8 cellular contexts compared by ENCODE assay signal in the genomic region with DNA sequence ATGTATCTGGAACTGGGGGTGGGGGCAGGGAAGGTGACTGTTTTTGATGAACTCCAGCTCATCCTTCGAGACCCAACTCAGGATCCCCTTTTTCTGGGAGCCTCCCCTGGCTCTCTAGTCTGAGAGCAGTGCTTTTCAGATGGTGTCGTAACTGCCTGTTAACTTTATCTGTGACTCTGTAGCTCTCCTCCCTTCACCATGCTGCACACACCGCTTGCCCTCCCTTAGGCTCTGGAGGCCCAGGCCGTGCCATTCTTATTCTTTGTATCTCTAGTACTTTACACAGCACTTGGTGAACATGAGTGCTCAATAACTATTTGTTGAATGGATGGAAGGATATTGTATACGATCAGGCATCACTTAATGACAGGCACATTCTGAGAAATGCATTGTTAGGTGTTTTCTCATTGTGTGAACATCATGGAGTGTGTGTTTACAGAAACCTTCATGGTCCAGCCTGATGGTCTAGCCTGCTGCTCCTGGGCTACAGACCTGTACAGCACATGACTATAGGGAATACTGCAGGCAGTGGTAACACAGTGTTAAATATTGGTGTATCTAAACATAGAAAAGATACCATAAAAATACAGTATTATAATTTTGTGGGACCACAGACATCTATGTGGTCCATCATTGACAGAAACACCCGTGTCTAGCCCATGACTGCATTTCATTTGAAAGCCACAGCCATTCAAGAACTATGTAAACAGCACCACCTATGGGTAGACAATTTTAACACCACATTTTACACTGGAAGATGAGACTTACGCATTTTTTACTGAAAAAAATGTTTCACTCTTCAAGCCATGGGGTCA.
DNase-seq lines count a peak whose midpoint lies in the region; ATAC-seq and TF ChIP-seq lines count a peak whose summit lies in the region.

No MANE protein-coding gene starts in this region.

- no peak overlapping the region for H3K4me3 Mint-ChIP-seq in activated T-cell treated with anti-CD3 and anti-CD28 coated beads, Interleukin-2, amount 50 U/mL, for 4 hours
- H3K4me3 Mint-ChIP-seq in activated T-cell treated with anti-CD3 and anti-CD28 coated beads, Interleukin-2, amount 50 U/mL, for 24 hours = no peak overlapping the region
- no peak overlapping the region for H3K4me3 Mint-ChIP-seq in activated B cell treated with CpG ODN at 0.5 μM for 24 hours
- no peak overlapping the region for H3K4me3 Mint-ChIP-seq in glutamatergic neuron (ENCODE audit: unreplicated experiment)

- no peaks in the 10 kb centered on the region for H3K36me3 Mint-ChIP-seq in activated T-cell treated with anti-CD3 and anti-CD28 coated beads, Interleukin-2, amount 50 U/mL, for 4 hours (ENCODE audit: insufficient read depth)
- H3K36me3 Mint-ChIP-seq in activated T-cell treated with anti-CD3 and anti-CD28 coated beads, Interleukin-2, amount 50 U/mL, for 24 hours (ENCODE audit: low read depth) = no peaks in the 10 kb centered on the region
- H3K36me3 Mint-ChIP-seq in activated B cell treated with CpG ODN at 0.5 μM for 24 hours (ENCODE audit: low read depth) (no peaks in the 10 kb centered on the region), glutamatergic neuron (ENCODE audit: unreplicated experiment) (no peaks in the 10 kb centered on the region)

- intact Hi-C loops in activated B cell treated with CpG ODN at 0.5 μM for 24 hours (cut with micrococcal nuclease) = loop anchor here (1.0 to 5.0 kb wide), 2 partner anchors 155 to 493 kb away; no protein-coding TSS in a partner anchor

- no peaks in the 10 kb centered on the region for H3K9me3 ChIP-seq in HEK293 (ENCODE audit: control insufficient read depth, insufficient read depth, low read depth, low read length)

- H3K36me3 ChIP-seq in HEK293 (ENCODE audit: control insufficient read depth in 2 of 2, insufficient read depth in 1 of 2, low read length in 2 of 2) = peaks cover 0 to 6% of the 10 kb centered on the region in 2 experiments; a peak in 1 of 3 replicates

- H3K4me3 ChIP-seq in HEK293 (ENCODE audit: low read depth, low read length) = no peak overlapping the region

- no peaks in the 10 kb centered on the region for H3K4me1 Mint-ChIP-seq in activated T-cell treated with anti-CD3 and anti-CD28 coated beads, Interleukin-2, amount 50 U/mL, for 4 hours (ENCODE audit: low read depth)
- no peaks in the 10 kb centered on the region for H3K4me1 Mint-ChIP-seq in activated T-cell treated with anti-CD3 and anti-CD28 coated beads, Interleukin-2, amount 50 U/mL, for 24 hours (ENCODE audit: low read depth)
- no peaks in the 10 kb centered on the region for H3K4me1 Mint-ChIP-seq in activated B cell treated with CpG ODN at 0.5 μM for 24 hours
- peaks cover 45% of the 10 kb centered on the region for H3K4me1 Mint-ChIP-seq in glutamatergic neuron (ENCODE audit: low read depth, unreplicated experiment)

- peak; percentile 44; the same call in 1 of the 2 replicates for TF ChIP-seq CTCF in HEK293 (tag by site-specific recombination; IDR thresholded peaks at IDR 0.05)
- TF ChIP-seq CTCF in activated B cell treated with CpG ODN at 0.5 μM for 24 hours (IDR thresholded peaks at IDR 0.05) = peak; percentile 49
- peak; percentile 86 for TF ChIP-seq CTCF in glutamatergic neuron (IDR thresholded peaks at IDR 0.05; ENCODE audit: partially characterized antibody, unreplicated experiment)

- H3K27me3 Mint-ChIP-seq in activated T-cell treated with anti-CD3 and anti-CD28 coated beads, Interleukin-2, amount 50 U/mL, for 4 hours (ENCODE audit: low read depth) = peaks cover 3% of the 10 kb centered on the region
- peaks cover 30% of the 10 kb centered on the region for H3K27me3 Mint-ChIP-seq in activated T-cell treated with anti-CD3 and anti-CD28 coated beads, Interleukin-2, amount 50 U/mL, for 24 hours
- H3K27me3 Mint-ChIP-seq in activated B cell treated with CpG ODN at 0.5 μM for 24 hours = peaks cover 18% of the 10 kb centered on the region
- peaks cover 3% of the 10 kb centered on the region for H3K27me3 Mint-ChIP-seq in glutamatergic neuron (ENCODE audit: unreplicated experiment)

- DNase-seq in activated T-cell treated with anti-CD3 and anti-CD28 coated beads, Interleukin-2, amount 50 U/mL, for 4 hours = no peak
- no peak for DNase-seq in activated T-cell treated with anti-CD3 and anti-CD28 coated beads, Interleukin-2, amount 50 U/mL, for 24 hours
- peak; percentile 72 for DNase-seq in NCI-H2107 treated with DMSO at 0.1 percent for 48 hours (lab: John Stamatoyannopoulos, UW; ENCODE audit: unreplicated experiment)
- DNase-seq in activated B cell treated with CpG ODN at 0.5 μM for 24 hours = no peak
- DNase-seq in glutamatergic neuron = no peak
- DNase-seq in renal cortical epithelial cell (ENCODE audit: low read depth) = peak; percentile 76

- no peaks in the 10 kb centered on the region for H3K9me3 Mint-ChIP-seq in activated T-cell treated with anti-CD3 and anti-CD28 coated beads, Interleukin-2, amount 50 U/mL, for 4 hours
- H3K9me3 Mint-ChIP-seq in activated T-cell treated with anti-CD3 and anti-CD28 coated beads, Interleukin-2, amount 50 U/mL, for 24 hours = no peaks in the 10 kb centered on the region
- H3K9me3 Mint-ChIP-seq in activated B cell treated with CpG ODN at 0.5 μM for 24 hours (no peaks in the 10 kb centered on the region), glutamatergic neuron (ENCODE audit: unreplicated experiment) (peaks cover 2% of the 10 kb centered on the region)

- ATAC-seq in activated T-cell treated with anti-CD3 and anti-CD28 coated beads, Interleukin-2, amount 50 U/mL, for 4 hours = peak; percentile 61 to 67
- peak; percentile 54 for ATAC-seq in activated B cell treated with CpG ODN at 0.5 μM for 24 hours (ENCODE audit: low read depth)
- ATAC-seq in GM18858 (IDR thresholded peaks at IDR 0.05; ENCODE audit: unreplicated experiment) = no peak

- POLR2A ChIA-PET in HEK293 (lab: Yijun Ruan, JAX) (no interaction called here), activated B cell treated with CpG ODN at 0.5 μM for 24 hours (lab: Charles Lee) (no interaction called here)

- H3K27ac ChIP-seq in HEK293 (ENCODE audit: extremely low read depth, low read depth, low read length) = no peak overlapping the region

- CTCF ChIA-PET in HEK293 (lab: Yijun Ruan, JAX) = interaction anchor here (0.5 to 3.9 kb wide), 37 partner anchors 9 to 496 kb away, joined by 3 to 38 read pairs (median 3); a partner anchor contains a TSS
- CTCF ChIA-PET in activated B cell treated with CpG ODN at 0.5 μM for 24 hours (lab: Charles Lee) = interaction anchor here (0.9 to 1.4 kb wide), 6 partner anchors 15 to 496 kb away, joined by 3 to 4 read pairs (median 4); no protein-coding TSS in a partner anchor

- peaks cover 3% of the 10 kb centered on the region; the same call in 1 of the 2 replicates for H3K4me1 ChIP-seq in HEK293 (ENCODE audit: control insufficient read depth, insufficient read depth, low read length)

- no peak overlapping the region for H3K27ac Mint-ChIP-seq in activated T-cell treated with anti-CD3 and anti-CD28 coated beads, Interleukin-2, amount 50 U/mL, for 24 hours
- H3K27ac Mint-ChIP-seq in activated B cell treated with CpG ODN at 0.5 μM for 24 hours (no peak overlapping the region), glutamatergic neuron (ENCODE audit: unreplicated experiment) (peak overlapping the region; percentile 56)

TF ChIP-seq in HEK293, 187 proteins besides CTCF, POLR2A, EP300 and RAD21 (continues in another document):
- no peak for TF ChIP-seq ZNF184 (tag by site-specific recombination; IDR thresholded peaks at IDR 0.05)
- TF ChIP-seq ZNF660 (tag by site-specific recombination; IDR thresholded peaks at IDR 0.05) = peak; percentile 57; the same call in 1 of the 2 replicates
- no peak for TF ChIP-seq SP2 (tag by site-specific recombination; IDR thresholded peaks at IDR 0.05)
- TF ChIP-seq ZNF341 (tag by site-specific recombination; IDR thresholded peaks at IDR 0.05; ENCODE audit: low read depth) = no peak
- TF ChIP-seq, protein P1, sequence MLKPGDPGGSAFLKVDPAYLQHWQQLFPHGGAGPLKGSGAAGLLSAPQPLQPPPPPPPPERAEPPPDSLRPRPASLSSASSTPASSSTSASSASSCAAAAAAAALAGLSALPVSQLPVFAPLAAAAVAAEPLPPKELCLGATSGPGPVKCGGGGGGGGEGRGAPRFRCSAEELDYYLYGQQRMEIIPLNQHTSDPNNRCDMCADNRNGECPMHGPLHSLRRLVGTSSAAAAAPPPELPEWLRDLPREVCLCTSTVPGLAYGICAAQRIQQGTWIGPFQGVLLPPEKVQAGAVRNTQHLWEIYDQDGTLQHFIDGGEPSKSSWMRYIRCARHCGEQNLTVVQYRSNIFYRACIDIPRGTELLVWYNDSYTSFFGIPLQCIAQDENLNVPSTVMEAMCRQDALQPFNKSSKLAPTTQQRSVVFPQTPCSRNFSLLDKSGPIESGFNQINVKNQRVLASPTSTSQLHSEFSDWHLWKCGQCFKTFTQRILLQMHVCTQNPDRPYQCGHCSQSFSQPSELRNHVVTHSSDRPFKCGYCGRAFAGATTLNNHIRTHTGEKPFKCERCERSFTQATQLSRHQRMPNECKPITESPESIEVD (tag by site-specific recombination; IDR thresholded peaks at IDR 0.05) = no peak
- no peak for TF ChIP-seq YY1 (tag by site-specific recombination; IDR thresholded peaks at IDR 0.05)
- no peak for TF ChIP-seq ZNF146 (tag by site-specific recombination; IDR thresholded peaks at IDR 0.05)
- TF ChIP-seq YY2 (tag by site-specific recombination; IDR thresholded peaks at IDR 0.05) = no peak
- TF ChIP-seq, protein P2, sequence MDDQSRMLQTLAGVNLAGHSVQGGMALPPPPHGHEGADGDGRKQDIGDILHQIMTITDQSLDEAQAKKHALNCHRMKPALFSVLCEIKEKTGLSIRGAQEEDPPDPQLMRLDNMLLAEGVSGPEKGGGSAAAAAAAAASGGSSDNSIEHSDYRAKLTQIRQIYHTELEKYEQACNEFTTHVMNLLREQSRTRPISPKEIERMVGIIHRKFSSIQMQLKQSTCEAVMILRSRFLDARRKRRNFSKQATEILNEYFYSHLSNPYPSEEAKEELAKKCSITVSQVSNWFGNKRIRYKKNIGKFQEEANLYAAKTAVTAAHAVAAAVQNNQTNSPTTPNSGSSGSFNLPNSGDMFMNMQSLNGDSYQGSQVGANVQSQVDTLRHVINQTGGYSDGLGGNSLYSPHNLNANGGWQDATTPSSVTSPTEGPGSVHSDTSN (CRISPR knock-in tag; IDR thresholded peaks at IDR 0.05) = no peak
- TF ChIP-seq ZNF654 (tag by site-specific recombination; IDR thresholded peaks at IDR 0.05; ENCODE audit: low read depth) = peak; percentile 92
- TF ChIP-seq ZNF585B (tag by site-specific recombination; IDR thresholded peaks at IDR 0.05) = no peak
- no peak for TF ChIP-seq ZNF610 (tag by site-specific recombination; IDR thresholded peaks at IDR 0.05; ENCODE audit: borderline replicate concordance)

Comparison
In these comparisons a context has a peak if more than half of its experiments do, and no peak if none do; other contexts are left out.
1. DNase-seq: peak in NCI-H2107 treated with DMSO at 0.1 percent for 48 hours (single experiment) and renal cortical epithelial cell (single experiment); none in activated T-cell treated with anti-CD3 and anti-CD28 coated beads, Interleukin-2, amount 50 U/mL, for 4 hours (single experiment), activated T-cell treated with anti-CD3 and anti-CD28 coated beads, Interleukin-2, amount 50 U/mL, for 24 hours (single experiment), activated B cell treated with CpG ODN at 0.5 μM for 24 hours (single experiment) and glutamatergic neuron (single experiment).
2. Peak in every context shown above with its lines, with median percentiles within 50 percentile points of each other: CTCF ChIP-seq.